In genomic region chr20:54250691-54251090, GRCh38 we compare ENCODE assay signal across 13 cellular contexts.
"Had no signal": no experiment of that assay in that cellular context is flagged by ENCODE, and none has a peak within 500 bp of the region (broad histone marks: within the 10 kb centered on the region; RNA-seq: fewer than 3 reads in every experiment).

No MANE protein-coding gene starts in this region.

- DNase-seq: activated CD4-positive, alpha-beta memory T cell treated with anti-CD3 and anti-CD28 coated beads for 36 hours; activated CD4-positive, alpha-beta T cell treated with anti-CD3 and anti-CD28 coated beads for 1 hour; activated effector memory CD4-positive, alpha-beta T cell treated with anti-CD3 and anti-CD28 coated beads, Interleukin-2, amount 50 U/mL, for 16 hours; activated T-cell treated with anti-CD3 and anti-CD28 coated beads, Interleukin-2, amount 50 U/mL, for 4 hours; dermis blood vessel endothelial cell; erythroblast; left colon; mucosa of descending colon; naive thymus-derived CD8-positive, alpha-beta T cell; small intestine had no signal

- FAIRE-seq: small intestine had no signal

- H3K27me3 ChIP-seq: right atrium auricular region, tibial nerve had no signal

- H3K4me1 ChIP-seq: right atrium auricular region, tibial nerve had no signal

- H3K4me3 ChIP-seq: mucosa of descending colon, right atrium auricular region, tibial nerve had no signal

- H3K36me3 ChIP-seq: right atrium auricular region, tibial nerve had no signal

- ATAC-seq: activated T-cell treated with anti-CD3 and anti-CD28 coated beads, Interleukin-2, amount 50 U/mL, for 4 hours; left colon; mucosa of descending colon; naive thymus-derived CD8-positive, alpha-beta T cell; stimulated activated effector memory CD8-positive, alpha-beta T cell treated with anti-CD3 and anti-CD28 coated beads, Interleukin-12 subunit alpha, Interleukin-12 subunit beta, amount 100 ng/mL, for 72 hours had no signal

- H3K27ac ChIP-seq: right atrium auricular region, tibial nerve had no signal

- H3K9me3 ChIP-seq: mucosa of descending colon, right atrium auricular region, tibial nerve had no signal
